In genomic region chr3:64648927-64649906, GRCh38 we compare ENCODE assay signal across 26 cellular contexts. TPM values are rescaled to one million over a fixed set of nuclear protein-coding genes. Genes with fewer than 3 reads are reported as not detected.
DNase-seq lines count a peak whose midpoint lies in the region; ATAC-seq, FAIRE-seq and TF ChIP-seq lines count a peak whose summit lies in the region.
"Had no signal": no experiment of that assay in that cellular context is flagged by ENCODE, and none has a peak within 500 bp of the region (broad histone marks: within the 10 kb centered on the region; RNA-seq: fewer than 3 reads in every experiment).

No MANE protein-coding gene starts in this region.

- peak; percentile 13 for FAIRE-seq in astrocyte (lab: Jason Lieb, UNC)
- FAIRE-seq: GM12892, RCC 7860 had no signal

- H3K4me2 ChIP-seq in astrocyte (ENCODE audit: low read length) = no peak overlapping the region
- H3K4me2 ChIP-seq: BLaER1 had no signal

- peaks cover 6% of the 10 kb centered on the region for H3K36me3 Mint-ChIP-seq in astrocyte (ENCODE audit: low read depth, unreplicated experiment)
- H3K36me3 Mint-ChIP-seq in type B pancreatic cell = peaks cover 6% of the 10 kb centered on the region
- H3K36me3 Mint-ChIP-seq in activated T-helper 17 cell treated with anti-CD3 and anti-CD28 coated beads, Interleukin-2, amount 50 U/mL, for 72 hours (ENCODE audit: low read depth) = no peaks in the 10 kb centered on the region
- H3K36me3 Mint-ChIP-seq: activated naive CD4-positive, alpha-beta T cell treated with anti-CD3 and anti-CD28 coated beads, Interleukin-2, amount 50 U/mL, for 72 hours; stimulated activated effector memory CD8-positive, alpha-beta T cell treated with anti-CD3 and anti-CD28 coated beads, Interleukin-12 subunit alpha, Interleukin-12 subunit beta, amount 100 ng/mL, for 72 hours had no signal

- no peaks in the 10 kb centered on the region for H3K79me2 ChIP-seq in astrocyte (ENCODE audit: insufficient read depth, low read length)

- H3K36me3 ChIP-seq in left ventricle myocardium inferior (peaks cover 76% of the 10 kb centered on the region), right atrium auricular region (peaks cover 22% of the 10 kb centered on the region), astrocyte (ENCODE audit: insufficient read depth, low read length) (no peaks in the 10 kb centered on the region), muscle layer of colon (ENCODE audit: insufficient read depth, low read length) (peaks cover 3% of the 10 kb centered on the region)
- H3K36me3 ChIP-seq: BLaER1, prostate gland, SJCRH30 had no signal

- H3K27me3 Mint-ChIP-seq in astrocyte (ENCODE audit: low read depth, unreplicated experiment) (no peaks in the 10 kb centered on the region), type B pancreatic cell (no peaks in the 10 kb centered on the region)
- no peaks in the 10 kb centered on the region for H3K27me3 Mint-ChIP-seq in activated T-helper 17 cell treated with anti-CD3 and anti-CD28 coated beads, Interleukin-2, amount 50 U/mL, for 72 hours
- H3K27me3 Mint-ChIP-seq: activated CD4-positive, alpha-beta T cell treated with anti-CD3 and anti-CD28 coated beads, Interleukin-2, amount 10 ng/mL, durations not matched to agents 24 days and 14 days had no signal

- no peaks in the 10 kb centered on the region for H3K9me3 ChIP-seq in left ventricle myocardium inferior (replicated peaks)
- H3K9me3 ChIP-seq in right atrium auricular region = no peaks in the 10 kb centered on the region
- no peaks in the 10 kb centered on the region for H3K9me3 ChIP-seq in astrocyte (ENCODE audit: insufficient read depth, low read depth, low read length)
- H3K9me3 ChIP-seq in muscle layer of colon (ENCODE audit: low read length) = no peaks in the 10 kb centered on the region
- H3K9me3 ChIP-seq: BLaER1, prostate gland, SJCRH30, upper lobe of left lung had no signal

- H3K27ac ChIP-seq in left ventricle myocardium inferior (replicated peaks) = peak overlapping the region; percentile 50
- H3K27ac ChIP-seq in right atrium auricular region = no peak overlapping the region
- no peak overlapping the region for H3K27ac ChIP-seq in astrocyte (ENCODE audit: low read depth, low read length)
- H3K27ac ChIP-seq in muscle layer of colon (ENCODE audit: low read depth, low read length) = peak overlapping the region; percentile 15
- H3K27ac ChIP-seq: BLaER1, prostate gland, SJCRH30 had no signal

- H3K4me1 ChIP-seq in left ventricle myocardium inferior (peaks cover 42% of the 10 kb centered on the region), right atrium auricular region (peaks cover 0 to 20% of the 10 kb centered on the region in 2 donors), astrocyte (ENCODE audit: insufficient read depth, low read length) (peaks cover 3% of the 10 kb centered on the region), muscle layer of colon (ENCODE audit: insufficient read depth, low read length) (peaks cover 44% of the 10 kb centered on the region)
- H3K4me1 ChIP-seq: BLaER1, prostate gland, SJCRH30 had no signal

- H3K4me1 Mint-ChIP-seq in astrocyte (ENCODE audit: low read depth, unreplicated experiment) = peaks cover 49% of the 10 kb centered on the region
- peaks cover 37% of the 10 kb centered on the region for H3K4me1 Mint-ChIP-seq in type B pancreatic cell (ENCODE audit: unreplicated experiment)
- no peaks in the 10 kb centered on the region for H3K4me1 Mint-ChIP-seq in activated T-helper 17 cell treated with anti-CD3 and anti-CD28 coated beads, Interleukin-2, amount 50 U/mL, for 72 hours
- H3K4me1 Mint-ChIP-seq: activated CD4-positive, alpha-beta T cell treated with anti-CD3 and anti-CD28 coated beads, Interleukin-2, amount 10 ng/mL, durations not matched to agents 24 days and 14 days; stimulated activated effector memory CD8-positive, alpha-beta T cell treated with anti-CD3 and anti-CD28 coated beads, Interleukin-12 subunit alpha, Interleukin-12 subunit beta, amount 100 ng/mL, for 72 hours had no signal

- H3K4me3 Mint-ChIP-seq in astrocyte (ENCODE audit: unreplicated experiment) = no peak overlapping the region
- H3K4me3 Mint-ChIP-seq in type B pancreatic cell = peak overlapping the region; percentile 17
- H3K4me3 Mint-ChIP-seq in activated T-helper 17 cell treated with anti-CD3 and anti-CD28 coated beads, Interleukin-2, amount 50 U/mL, for 72 hours = no peak overlapping the region
- H3K4me3 Mint-ChIP-seq: activated CD4-positive, alpha-beta T cell treated with anti-CD3 and anti-CD28 coated beads, Interleukin-2, amount 10 ng/mL, durations not matched to agents 24 days and 14 days; stimulated activated effector memory CD8-positive, alpha-beta T cell treated with anti-CD3 and anti-CD28 coated beads, Interleukin-12 subunit alpha, Interleukin-12 subunit beta, amount 100 ng/mL, for 72 hours had no signal

- H3K9ac ChIP-seq in astrocyte (ENCODE audit: low read length) (no peak overlapping the region), muscle layer of colon (ENCODE audit: low read length) (peak overlapping the region; percentile 21)
- H3K9ac ChIP-seq: BLaER1 had no signal

- intact Hi-C loops in left ventricle myocardium inferior (cut with micrococcal nuclease) = no loop called here

- no peak for TF ChIP-seq CTCF in left ventricle myocardium inferior (IDR thresholded peaks at IDR 0.05; ENCODE audit: borderline replicate concordance)
- TF ChIP-seq CTCF in right atrium auricular region (IDR thresholded peaks at IDR 0.05) = no peak
- TF ChIP-seq CTCF in astrocyte (IDR thresholded peaks at IDR 0.05; ENCODE audit: insufficient read depth, low read depth, low read length) = no peak
- TF ChIP-seq CTCF in type B pancreatic cell (conservative IDR thresholded peaks at IDR 0.05) = no peak

- no peak overlapping the region for H2AFZ ChIP-seq in astrocyte (ENCODE audit: low read depth, low read length)

- DNase-seq in left ventricle myocardium inferior (no peak), right atrium auricular region (ENCODE audit: low spot score) (no peak), astrocyte (ENCODE audit: low read depth) (no peak), type B pancreatic cell (ENCODE audit: extremely low spot score, unreplicated experiment) (no peak), T-helper 9 cell (no peak)
- DNase-seq in NK-92 treated with Interleukin-12 subunit alpha and Interleukin-12 subunit beta, amount 100 ng/mL, for 24 hours (lab: John Stamatoyannopoulos, UW) = no peak
- DNase-seq: activated CD4-positive, alpha-beta T cell treated with anti-CD3 and anti-CD28 coated beads, Interleukin-2, amount 10 ng/mL, durations not matched to agents 24 days and 14 days; activated CD8-positive, alpha-beta memory T cell treated with anti-CD3 and anti-CD28 coated beads for 24 hours; activated T-cell treated with anti-CD3 and anti-CD28 coated beads for 4 hours; H7; hypothalamus; KBM-7; NCI-H1436 treated with DMSO at 0.1 percent for 48 hours; NCI-H2107; NCI-H526; SJCRH30; upper lobe of left lung had no signal

- no peaks in the 10 kb centered on the region for H3K27me3 ChIP-seq in left ventricle myocardium inferior (ENCODE audit: low read depth)
- H3K27me3 ChIP-seq in right atrium auricular region = no peaks in the 10 kb centered on the region
- H3K27me3 ChIP-seq in astrocyte (ENCODE audit: insufficient read depth, low read length) = no peaks in the 10 kb centered on the region
- no peaks in the 10 kb centered on the region for H3K27me3 ChIP-seq in muscle layer of colon (ENCODE audit: control insufficient read depth in 1 of 2, insufficient read depth in 2 of 2, low read length in 2 of 2)
- H3K27me3 ChIP-seq: BLaER1, SJCRH30, upper lobe of left lung had no signal

- H3K27ac Mint-ChIP-seq in astrocyte (ENCODE audit: unreplicated experiment) = peak overlapping the region; percentile 16
- H3K27ac Mint-ChIP-seq in type B pancreatic cell = peak overlapping the region; percentile 46
- no peak overlapping the region for H3K27ac Mint-ChIP-seq in activated T-helper 17 cell treated with anti-CD3 and anti-CD28 coated beads, Interleukin-2, amount 50 U/mL, for 72 hours
- H3K27ac Mint-ChIP-seq: activated CD4-positive, alpha-beta T cell treated with anti-CD3 and anti-CD28 coated beads, Interleukin-2, amount 10 ng/mL, durations not matched to agents 24 days and 14 days; activated naive CD4-positive, alpha-beta T cell treated with anti-CD3 and anti-CD28 coated beads, Interleukin-2, amount 50 U/mL, for 72 hours; stimulated activated effector memory CD8-positive, alpha-beta T cell treated with anti-CD3 and anti-CD28 coated beads, Interleukin-12 subunit alpha, Interleukin-12 subunit beta, amount 100 ng/mL, for 72 hours had no signal

- peaks cover 3% of the 10 kb centered on the region for H3K9me3 Mint-ChIP-seq in astrocyte (ENCODE audit: unreplicated experiment)
- no peaks in the 10 kb centered on the region for H3K9me3 Mint-ChIP-seq in type B pancreatic cell
- peaks cover 3% of the 10 kb centered on the region for H3K9me3 Mint-ChIP-seq in activated T-helper 17 cell treated with anti-CD3 and anti-CD28 coated beads, Interleukin-2, amount 50 U/mL, for 72 hours
- H3K9me3 Mint-ChIP-seq: activated CD4-positive, alpha-beta T cell treated with anti-CD3 and anti-CD28 coated beads, Interleukin-2, amount 10 ng/mL, durations not matched to agents 24 days and 14 days had no signal

- ATAC-seq in activated T-helper 17 cell treated with anti-CD3 and anti-CD28 coated beads, Interleukin-2, amount 50 U/mL, for 72 hours (replicated peaks) = no peak
- ATAC-seq: activated naive CD4-positive, alpha-beta T cell treated with anti-CD3 and anti-CD28 coated beads, Interleukin-2, amount 50 U/mL, for 72 hours; left lobe of liver; stimulated activated effector memory CD8-positive, alpha-beta T cell treated with anti-CD3 and anti-CD28 coated beads, Interleukin-12 subunit alpha, Interleukin-12 subunit beta, amount 100 ng/mL, for 72 hours had no signal

- no peaks in the 10 kb centered on the region for H4K20me1 ChIP-seq in astrocyte (ENCODE audit: insufficient read depth, low read length)
- H4K20me1 ChIP-seq: BLaER1 had no signal

- H3K4me3 ChIP-seq in left ventricle myocardium inferior (no peak overlapping the region), right atrium auricular region (no peak overlapping the region), astrocyte (ENCODE audit: insufficient read depth, low read depth, low read length) (no peak overlapping the region), muscle layer of colon (ENCODE audit: low read depth in 1 of 2, low read length in 2 of 2) (peak overlapping the region in 1 of 2 donors; percentile 21)
- H3K4me3 ChIP-seq: BLaER1, prostate gland, SJCRH30, upper lobe of left lung had no signal

RNA-seq across cellular contexts. Expression of gene ADAMTS9, which starts 38.6 kb away (rescaled TPM):
- total RNA-seq in left ventricle myocardium inferior (14.7 TPM), right atrium auricular region (10 to 100 TPM; 20.2 to 21.0 TPM), astrocyte (7.5 and 8.3 TPM in 2 replicates), type B pancreatic cell (ENCODE audit: low replicate concordance) (13.6 and 34.9 TPM in 2 replicates)
- total RNA-seq in activated T-helper 17 cell treated with anti-CD3 and anti-CD28 coated beads, Interleukin-2, amount 50 U/mL, for 72 hours = not detected
- total RNA-seq: activated CD4-positive, alpha-beta T cell treated with anti-CD3 and anti-CD28 coated beads, Interleukin-2, amount 10 ng/mL, durations not matched to agents 24 days and 14 days; activated naive CD4-positive, alpha-beta T cell treated with anti-CD3 and anti-CD28 coated beads, Interleukin-2, amount 50 U/mL, for 72 hours had no signal

Comparison
In these comparisons a context has a peak if more than half of its experiments do, and no peak if none do; other contexts are left out.
1. H3K27ac ChIP-seq: peak in left ventricle myocardium inferior (single experiment) and muscle layer of colon (single experiment); none in right atrium auricular region (0 of 2) and astrocyte (single experiment).